Comparison of ENCODE assay signal across 18 cellular contexts in the genomic region with DNA sequence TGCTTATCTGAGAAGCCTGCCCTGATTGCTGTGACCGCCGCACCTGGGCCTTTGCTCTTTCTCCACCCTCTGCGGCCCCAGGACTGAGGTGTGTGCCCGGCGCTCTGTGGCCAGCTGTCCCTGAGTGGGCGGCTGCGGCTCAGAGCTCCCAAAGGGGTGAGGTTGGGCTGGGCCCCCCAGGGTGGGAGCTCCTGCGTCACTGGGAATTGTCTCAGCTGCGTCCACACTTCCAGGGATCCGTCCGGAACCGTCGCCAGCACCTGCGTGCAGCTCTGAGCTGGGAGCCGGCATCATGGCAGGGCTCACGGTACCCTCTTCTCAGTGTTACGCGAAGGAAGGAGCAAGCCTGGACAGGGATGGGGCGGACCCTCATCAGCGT. TPM values are rescaled to one million over a fixed set of nuclear protein-coding genes. Genes with fewer than 3 reads are reported as not detected.
DNase-seq lines count a peak whose midpoint lies in the region; ATAC-seq, FAIRE-seq and TF ChIP-seq lines count a peak whose summit lies in the region.
"Had no signal": no experiment of that assay in that cellular context is flagged by ENCODE, and none has a peak within 500 bp of the region (broad histone marks: within the 10 kb centered on the region; RNA-seq: fewer than 3 reads in every experiment).

No MANE protein-coding gene starts in this region.

- H2AFZ ChIP-seq in GM23338 (no peak overlapping the region), mesenchymal stem cell (ENCODE audit: low read depth, low read length) (no peak overlapping the region)
- H2AFZ ChIP-seq: GM23248 had no signal

- intact Hi-C loops in heart right ventricle (cut with DNase I), result no loop called here
- intact Hi-C loops in pancreas (cut with DNase I), result loop anchor here in 1 of 3 donors (10.0 kb wide), 1 partner anchor 212 kb away; no protein-coding TSS in a partner anchor

- no peak for DNase-seq in cardiac muscle cell (ENCODE audit: low read depth in 1 of 2, low spot score in 1 of 2)
- DNase-seq in heart right ventricle, result no peak
- DNase-seq in GM23338 (ENCODE audit: low spot score), result no peak
- no peak for DNase-seq in mesenchymal stem cell
- no peak for DNase-seq in pancreas
- DNase-seq: Caco-2; CD4-positive, alpha-beta T cell; GM23248; HFFc6 had no signal

- H3K23ac ChIP-seq in mesenchymal stem cell (ENCODE audit: low read length in 2 of 2), result no peak overlapping the region

- no peaks in the 10 kb centered on the region for H3K36me3 Mint-ChIP-seq in GM23338 (ENCODE audit: low read depth)

- peak overlapping the region; percentile 86 for H3K9ac ChIP-seq in mesenchymal stem cell (ENCODE audit: low read length)

- FAIRE-seq in pancreas (lab: Jason Lieb, UNC), result no peak
- FAIRE-seq: D721Med, G401.6, GM12891 had no signal

- no peak for TF ChIP-seq POLR2A in gastroesophageal sphincter (IDR thresholded peaks at IDR 0.05)

- H3K27ac ChIP-seq in cardiac muscle cell, result no peak overlapping the region
- H3K27ac ChIP-seq in heart right ventricle, result no peak overlapping the region
- H3K27ac ChIP-seq in GM23338 (ENCODE audit: low read depth), result no peak overlapping the region
- no peak overlapping the region for H3K27ac ChIP-seq in mesenchymal stem cell (ENCODE audit: low read length, poor library complexity, severe bottlenecking)
- H3K27ac ChIP-seq in pancreas, result no peak overlapping the region
- no peak overlapping the region for H3K27ac ChIP-seq in gastroesophageal sphincter
- H3K27ac ChIP-seq: C4-2B, GM23248 had no signal

- no peaks in the 10 kb centered on the region for H3K79me2 ChIP-seq in GM23338 (replicated peaks; ENCODE audit: insufficient read depth)

- H3K9me3 ChIP-seq in cardiac muscle cell (ENCODE audit: low read depth) (no peaks in the 10 kb centered on the region), heart right ventricle (no peaks in the 10 kb centered on the region), mesenchymal stem cell (ENCODE audit: control insufficient read depth, low read length) (no peaks in the 10 kb centered on the region), pancreas (no peaks in the 10 kb centered on the region), gastroesophageal sphincter (no peaks in the 10 kb centered on the region)
- H3K9me3 ChIP-seq: Caco-2 had no signal

- H3K4me3 ChIP-seq in cardiac muscle cell, result no peak overlapping the region
- H3K4me3 ChIP-seq in heart right ventricle, result no peak overlapping the region
- no peak overlapping the region for H3K4me3 ChIP-seq in GM23338
- H3K4me3 ChIP-seq in mesenchymal stem cell (ENCODE audit: insufficient read depth in 1 of 2, low read depth in 1 of 2, low read length in 2 of 2), result peak overlapping the region in 1 of 2 experiments; percentile 82
- no peak overlapping the region for H3K4me3 ChIP-seq in pancreas
- H3K4me3 ChIP-seq in gastroesophageal sphincter, result no peak overlapping the region

- H2BK5ac ChIP-seq in mesenchymal stem cell (ENCODE audit: low read depth, low read length, poor library complexity, severe bottlenecking), result no peak overlapping the region

- H3K27me3 ChIP-seq in cardiac muscle cell (no peaks in the 10 kb centered on the region), heart right ventricle (peaks cover 0 to 5% (median 0%) of the 10 kb centered on the region in 7 donors), GM23338 (ENCODE audit: insufficient read depth) (no peaks in the 10 kb centered on the region), mesenchymal stem cell (ENCODE audit: control insufficient read depth in 1 of 2, insufficient read depth in 1 of 2, low read length in 2 of 2) (no peaks in the 10 kb centered on the region), pancreas (peaks cover 0 to 2% (median 0%) of the 10 kb centered on the region in 4 donors), gastroesophageal sphincter (peaks cover 17% of the 10 kb centered on the region)

- no peak overlapping the region for H4K8ac ChIP-seq in mesenchymal stem cell (ENCODE audit: low read length)

- H3K18ac ChIP-seq in mesenchymal stem cell (ENCODE audit: low read depth in 1 of 2, low read length in 2 of 2), result no peak overlapping the region

- no peaks in the 10 kb centered on the region for H3K9me3 Mint-ChIP-seq in GM23338
- H3K9me3 Mint-ChIP-seq: CD4-positive, alpha-beta T cell; HFFc6 had no signal

- no peak overlapping the region for H3K14ac ChIP-seq in mesenchymal stem cell (ENCODE audit: low read length in 2 of 2)

- H4K91ac ChIP-seq in mesenchymal stem cell (ENCODE audit: low read length), result no peak overlapping the region

- peak; percentile 0 for TF ChIP-seq CTCF in cardiac muscle cell (IDR thresholded peaks at IDR 0.05; ENCODE audit: low read depth, low read length)
- no peak for TF ChIP-seq CTCF in heart right ventricle (IDR thresholded peaks at IDR 0.05)
- 0 out of 4 replicates have a peak, but pooled peaks of 1 of the 2 experiments have one; percentile 4 for TF ChIP-seq CTCF in GM23338 (conservative IDR thresholded peaks at IDR 0.05; ENCODE audit: low read depth in 2 of 2)
- no peak for TF ChIP-seq CTCF in pancreas (IDR thresholded peaks at IDR 0.05)
- no peak for TF ChIP-seq CTCF in gastroesophageal sphincter (IDR thresholded peaks at IDR 0.05)

- ATAC-seq in heart right ventricle, result no peak
- peak; percentile 15 for ATAC-seq in GM23338
- peak in 3 of 4 donors; percentile 9 to 14 (median 12) for ATAC-seq in pancreas
- ATAC-seq in GM18870 (IDR thresholded peaks at IDR 0.05; ENCODE audit: unreplicated experiment), result no peak
- ATAC-seq in gastroesophageal sphincter, result no peak
- ATAC-seq in HG02885 (IDR thresholded peaks at IDR 0.05; ENCODE audit: poor library complexity, unreplicated experiment), result no peak
- ATAC-seq: HCT116 had no signal

- H3K27me3 Mint-ChIP-seq in GM23338 (ENCODE audit: insufficient read depth, low read depth, poor library complexity), result peaks cover 19% of the 10 kb centered on the region
- H3K27me3 Mint-ChIP-seq: CD4-positive, alpha-beta T cell had no signal

- H2BK12ac ChIP-seq in mesenchymal stem cell (ENCODE audit: low read length in 2 of 2), result no peak overlapping the region

- no peaks in the 10 kb centered on the region for H3K9me2 ChIP-seq in GM23338 (ENCODE audit: insufficient read depth)

- H3K4me1 ChIP-seq in cardiac muscle cell (ENCODE audit: low read depth) (no peaks in the 10 kb centered on the region), heart right ventricle (peaks cover 0 to 12% (median 0%) of the 10 kb centered on the region in 9 donors), GM23338 (ENCODE audit: insufficient read depth) (no peaks in the 10 kb centered on the region), mesenchymal stem cell (ENCODE audit: control insufficient read depth, insufficient read depth, low read depth, low read length) (peaks cover 9% of the 10 kb centered on the region), pancreas (no peaks in the 10 kb centered on the region), gastroesophageal sphincter (peaks cover 0 to 14% (median 0%) of the 10 kb centered on the region in 3 donors)
- H3K4me1 ChIP-seq: Caco-2 had no signal

- H2AK5ac ChIP-seq in mesenchymal stem cell (ENCODE audit: low read length, severe bottlenecking), result no peak overlapping the region

- no peaks in the 10 kb centered on the region for H3F3A ChIP-seq in GM23338 (replicated peaks; ENCODE audit: low read depth)

- H2BK120ac ChIP-seq in mesenchymal stem cell (ENCODE audit: low read depth, low read length), result no peak overlapping the region

- H2BK15ac ChIP-seq in mesenchymal stem cell (ENCODE audit: low read depth, poor library complexity, severe bottlenecking), result no peak overlapping the region

- H3K4me2 ChIP-seq in GM23338 (no peak overlapping the region), mesenchymal stem cell (ENCODE audit: low read length, poor library complexity, severe bottlenecking) (no peak overlapping the region)

- H3K4me3 Mint-ChIP-seq in GM23338, result no peak overlapping the region
- H3K4me3 Mint-ChIP-seq: B cell; CD4-positive, alpha-beta T cell; HFFc6 had no signal

- no peaks in the 10 kb centered on the region for H4K20me1 ChIP-seq in GM23338 (replicated peaks; ENCODE audit: insufficient read depth)

- H3K27ac Mint-ChIP-seq in GM23338, result no peak overlapping the region
- H3K27ac Mint-ChIP-seq: B cell; CD4-positive, alpha-beta T cell; HFFc6 had no signal

- no peaks in the 10 kb centered on the region for H3K36me3 ChIP-seq in cardiac muscle cell
- H3K36me3 ChIP-seq in heart right ventricle, result no peaks in the 10 kb centered on the region
- no peaks in the 10 kb centered on the region for H3K36me3 ChIP-seq in GM23338 (ENCODE audit: insufficient read depth)
- H3K36me3 ChIP-seq in mesenchymal stem cell (ENCODE audit: control insufficient read depth in 1 of 2, insufficient read depth in 2 of 2, low read depth in 1 of 2, low read length in 2 of 2), result peaks cover 15 to 22% of the 10 kb centered on the region in 2 experiments
- no peaks in the 10 kb centered on the region for H3K36me3 ChIP-seq in pancreas
- H3K36me3 ChIP-seq in gastroesophageal sphincter, result no peaks in the 10 kb centered on the region

- WGBS in heart right ventricle, 2 donors, result 89 to 91% methylated on average over 20 of the region's 20 CpGs
- 98% methylated on average over 20 of the region's 20 CpGs for WGBS in mesenchymal stem cell
- WGBS in pancreas, 2 donors, result 37 to 47% methylated on average over 20 of the region's 20 CpGs
- no CpG with 5 or more reads among the region's 20 CpGs for WGBS in gastroesophageal sphincter (ENCODE audit: low coverage in 1 of 2), 2 donors

- 0 out of 3 replicates have a peak, but pooled peaks cover 4% of the 10 kb centered on the region for H3K4me1 Mint-ChIP-seq in GM23338

- TF ChIP-seq EP300 in gastroesophageal sphincter (IDR thresholded peaks at IDR 0.05), result no peak

- H3K4ac ChIP-seq in mesenchymal stem cell (ENCODE audit: low read depth in 1 of 2, low read length in 2 of 2), result no peak overlapping the region

- no peaks in the 10 kb centered on the region for H3K79me1 ChIP-seq in mesenchymal stem cell (replicated peaks; ENCODE audit: low read length, poor library complexity, severe bottlenecking)

RNA-seq across cellular contexts. Expression of gene ZNF469, which starts 24.3 kb away (rescaled TPM):
- total RNA-seq in cardiac muscle cell (0.24 and 0.35 TPM in 2 replicates), heart right ventricle (1 to 10 TPM in 6 of 10 donors, under 1 TPM in 4; 0.59 to 1.7 (median 1.0) TPM), pancreas (1 to 10 TPM in 1 of 6 donors, under 1 TPM in 5; 0.20 to 2.0 (median 0.39) TPM), gastroesophageal sphincter (1 to 10 TPM in 3 of 4 donors, under 1 TPM in 1; 0.96 to 4.8 (median 2.1) TPM)
- polyA plus RNA-seq in cardiac muscle cell (0.09 and 0.32 TPM in 2 replicates), heart right ventricle (under 1 TPM; 0.23 to 0.73 TPM), GM23338 (2016; fragmentation: Nextera tagmentation; extraction: Ambion mirVana) (0.23 and 0.26 TPM in 2 replicates), pancreas (under 1 TPM; 0.14 to 0.34 TPM)
- total RNA-seq in GM23338 (2014; rRNA removed; shearing (Covaris generic)), result 1.4 and 1.9 TPM in 2 replicates
- polyA plus RNA-seq in mesenchymal stem cell (2013, experiment 1 of 2), result 11.1 TPM
- polyA plus RNA-seq in mesenchymal stem cell (2013, experiment 2 of 2), result 10.4 TPM

RNA-seq across cellular contexts. Expression of gene ZFPM1, which starts 46.0 kb away (rescaled TPM):
- total RNA-seq in cardiac muscle cell, result 9.4 and 11.9 TPM in 2 replicates
- polyA plus RNA-seq in cardiac muscle cell, result 7.6 and 8.3 TPM in 2 replicates
- 1 to 10 TPM; 3.2 to 6.0 (median 4.4) TPM for total RNA-seq in heart right ventricle
- polyA plus RNA-seq in heart right ventricle, result 10 to 100 TPM in 1 of 2 donors, 1 to 10 TPM in 1; 2.0 to 10.4 TPM
- total RNA-seq in GM23338 (2014; rRNA removed; shearing (Covaris generic)), result 2.2 and 2.4 TPM in 2 replicates
- polyA plus RNA-seq in GM23338 (2016; fragmentation: Nextera tagmentation; extraction: Ambion mirVana), result 0.53 and 0.61 TPM in 2 replicates
- 3.4 TPM for polyA plus RNA-seq in mesenchymal stem cell (2013, experiment 1 of 2)
- polyA plus RNA-seq in mesenchymal stem cell (2013, experiment 2 of 2), result 3.4 TPM
- total RNA-seq in pancreas, result 10 to 100 TPM; 14.2 to 20.4 (median 19.3) TPM
- 10 to 100 TPM in 1 of 2 donors, 1 to 10 TPM in 1; 3.6 to 22.5 TPM for polyA plus RNA-seq in pancreas
- 1 to 10 TPM in 1 of 4 donors, under 1 TPM in 3; 0.40 to 1.4 (median 0.59) TPM for total RNA-seq in gastroesophageal sphincter

Comparison
In these comparisons a context has a peak if more than half of its experiments do, and no peak if none do; other contexts are left out.
1. ATAC-seq: peak in GM23338 (single experiment) and pancreas (3 of 4); none in heart right ventricle (0 of 8), GM18870 (single experiment), gastroesophageal sphincter (single experiment) and HG02885 (single experiment).